Comparison of ENCODE assay signal across 22 cellular contexts in genomic region chr20:7773511-7773910, GRCh38.
DNase-seq lines count a peak whose midpoint lies in the region; ATAC-seq, FAIRE-seq and TF ChIP-seq lines count a peak whose summit lies in the region.
"Had no signal": no experiment of that assay in that cellular context is flagged by ENCODE, and none has a peak within 500 bp of the region (broad histone marks: within the 10 kb centered on the region; RNA-seq: fewer than 3 reads in every experiment).

No MANE protein-coding gene starts in this region.

- no peaks in the 10 kb centered on the region for H3K79me2 ChIP-seq in mesendoderm (ENCODE audit: control insufficient read depth, insufficient read depth, low read length)

- H2AK5ac ChIP-seq in mesendoderm (ENCODE audit: low read length) = no peak overlapping the region

- no peak overlapping the region for H2BK15ac ChIP-seq in mesendoderm (replicated peaks; ENCODE audit: low read depth)

- no peak overlapping the region for H2BK120ac ChIP-seq in mesendoderm (ENCODE audit: low read depth, low read length)

- H3K27ac Mint-ChIP-seq in activated naive CD4-positive, alpha-beta T cell treated with anti-CD3 and anti-CD28 coated beads, Interleukin-2, amount 10 ng/mL, durations not matched to agents 7 days and 5 days = no peak overlapping the region
- H3K27ac Mint-ChIP-seq in natural killer cell = no peak overlapping the region
- H3K27ac Mint-ChIP-seq: CD8-positive, alpha-beta memory T cell had no signal

- no peaks in the 10 kb centered on the region for H3K36me3 ChIP-seq in mesendoderm (ENCODE audit: control insufficient read depth, insufficient read depth, low read length)

- H3K27me3 ChIP-seq in mesendoderm (ENCODE audit: insufficient read depth, low read length, poor library complexity) = no peaks in the 10 kb centered on the region

- H4K5ac ChIP-seq in mesendoderm (ENCODE audit: low read length) = no peak overlapping the region

- 27% methylated on average over 2 of the region's 2 CpGs for WGBS in A549 (ENCODE audit: missing lambda C conversion rate)
- WGBS in mesendoderm (ENCODE audit: extremely low coverage, insufficient coverage, low lambda C conversion rate) = no CpG with 5 or more reads among the region's 2 CpGs

- H3K4me1 Mint-ChIP-seq in activated naive CD4-positive, alpha-beta T cell treated with anti-CD3 and anti-CD28 coated beads, Interleukin-2, amount 10 ng/mL, durations not matched to agents 7 days and 5 days = no peaks in the 10 kb centered on the region
- H3K4me1 Mint-ChIP-seq in natural killer cell = no peaks in the 10 kb centered on the region
- H3K4me1 Mint-ChIP-seq: CD8-positive, alpha-beta memory T cell had no signal

- no peak overlapping the region for H3K4me2 ChIP-seq in A549
- H3K4me2 ChIP-seq in mesendoderm (ENCODE audit: low read length) = no peak overlapping the region

- DNase-seq in A549 (ENCODE audit: low read depth in 1 of 2, low spot score in 1 of 2) = no peak
- DNase-seq in HPDE6-E6E7 (ENCODE audit: extremely low spot score) = peak; percentile 17
- DNase-seq in epithelial cell of esophagus (ENCODE audit: low read depth) = peak; percentile 51
- DNase-seq in mesendoderm = peak; percentile 7
- DNase-seq in activated naive CD4-positive, alpha-beta T cell treated with anti-CD3 and anti-CD28 coated beads, Interleukin-2, amount 10 ng/mL, durations not matched to agents 7 days and 5 days = no peak
- DNase-seq in natural killer cell = no peak
- DNase-seq: CD8-positive, alpha-beta memory T cell; EL; GF-D8; NCI-H1092; NCI-H1436 treated with DMSO at 0.1 percent for 48 hours; NCI-H1930; NCI-H345; NCI-H524; NCI-H774; Right ventricle myocardium superior had no signal

- peak; percentile 36 for FAIRE-seq in A549 (lab: Jason Lieb, UNC)
- FAIRE-seq: H54, K562, RCC 7860 had no signal

- H3K4me1 ChIP-seq in A549 = no peaks in the 10 kb centered on the region
- H3K4me1 ChIP-seq in mesendoderm (ENCODE audit: control insufficient read depth, low read depth, low read length) = no peaks in the 10 kb centered on the region

- POLR2A ChIA-PET in A549 (lab: Yijun Ruan, JAX) = no interaction called here

- no peaks in the 10 kb centered on the region for H3K36me3 Mint-ChIP-seq in activated naive CD4-positive, alpha-beta T cell treated with anti-CD3 and anti-CD28 coated beads, Interleukin-2, amount 10 ng/mL, durations not matched to agents 7 days and 5 days
- no peaks in the 10 kb centered on the region for H3K36me3 Mint-ChIP-seq in natural killer cell
- H3K36me3 Mint-ChIP-seq: CD8-positive, alpha-beta memory T cell had no signal

- no peak overlapping the region for H3K18ac ChIP-seq in mesendoderm (ENCODE audit: low read length)

- peaks cover 14% of the 10 kb centered on the region for H3K9me3 ChIP-seq in A549

- H3K9me3 Mint-ChIP-seq in activated naive CD4-positive, alpha-beta T cell treated with anti-CD3 and anti-CD28 coated beads, Interleukin-2, amount 10 ng/mL, durations not matched to agents 7 days and 5 days = peaks cover 8% of the 10 kb centered on the region
- peaks cover 0 to 2% of the 10 kb centered on the region in 2 donors for H3K9me3 Mint-ChIP-seq in natural killer cell

- CTCF ChIA-PET in A549 (lab: Yijun Ruan, JAX) = no interaction called here
- CTCF ChIA-PET in activated naive CD4-positive, alpha-beta T cell treated with anti-CD3 and anti-CD28 coated beads, Interleukin-2, amount 10 ng/mL, durations not matched to agents 7 days and 5 days (lab: Charles Lee) = no interaction called here

- TF ChIP-seq CTCF in A549 (IDR thresholded peaks at IDR 0.05) (no peak), epithelial cell of esophagus (IDR thresholded peaks at IDR 0.05; ENCODE audit: insufficient read depth, low read depth, low read length, missing control alignments) (no peak), natural killer cell (IDR thresholded peaks at IDR 0.05) (no peak)

- H4K8ac ChIP-seq in mesendoderm (ENCODE audit: low read depth, low read length) = no peak overlapping the region

- no peak for TF ChIP-seq RAD21 in A549 (conservative IDR thresholded peaks at IDR 0.05 in 1 of 2, IDR thresholded peaks at IDR 0.05 in 1 of 2)

- no peak overlapping the region for H3K4ac ChIP-seq in mesendoderm (ENCODE audit: low read depth, low read length)

- H3K27me3 Mint-ChIP-seq in activated naive CD4-positive, alpha-beta T cell treated with anti-CD3 and anti-CD28 coated beads, Interleukin-2, amount 10 ng/mL, durations not matched to agents 7 days and 5 days = no peaks in the 10 kb centered on the region
- H3K27me3 Mint-ChIP-seq in natural killer cell (ENCODE audit: low read depth in 2 of 2) = no peaks in the 10 kb centered on the region
- H3K27me3 Mint-ChIP-seq: CD8-positive, alpha-beta memory T cell had no signal

- no peak for ATAC-seq in A549
- no peak for ATAC-seq in GM19023 (IDR thresholded peaks at IDR 0.05; ENCODE audit: unreplicated experiment)
- no peak for ATAC-seq in HG03565 (IDR thresholded peaks at IDR 0.05; ENCODE audit: unreplicated experiment)
- no peak for ATAC-seq in natural killer cell
- ATAC-seq: K562 had no signal

- H2BK5ac ChIP-seq in mesendoderm (ENCODE audit: low read length) = no peak overlapping the region

- no peak for TF ChIP-seq EP300 in A549 (IDR thresholded peaks at IDR 0.05)

- no peak overlapping the region for H3K4me3 ChIP-seq in A549
- H3K4me3 ChIP-seq in epithelial cell of esophagus (ENCODE audit: low read length) = no peak overlapping the region
- H3K4me3 ChIP-seq in mesendoderm (ENCODE audit: low read length) = no peak overlapping the region
- H3K4me3 ChIP-seq: K562 had no signal

- H3K23ac ChIP-seq in mesendoderm (ENCODE audit: low read length) = no peak overlapping the region

- H3K56ac ChIP-seq in mesendoderm (ENCODE audit: low read length) = no peak overlapping the region

- no peak overlapping the region for H3K4me3 Mint-ChIP-seq in activated naive CD4-positive, alpha-beta T cell treated with anti-CD3 and anti-CD28 coated beads, Interleukin-2, amount 10 ng/mL, durations not matched to agents 7 days and 5 days
- H3K4me3 Mint-ChIP-seq in natural killer cell = no peak overlapping the region
- H3K4me3 Mint-ChIP-seq: CD8-positive, alpha-beta memory T cell had no signal

- TF ChIP-seq POLR2A in A549 (IDR thresholded peaks at IDR 0.05; ENCODE audit: low read length) = no peak

- H3K9ac ChIP-seq in mesendoderm (ENCODE audit: low read length) = no peak overlapping the region

- intact Hi-C loops in natural killer cell (cut with micrococcal nuclease) = no loop called here

- no peaks in the 10 kb centered on the region for H3K79me1 ChIP-seq in mesendoderm (ENCODE audit: low read length)

- H3K27ac ChIP-seq in A549 (no peak overlapping the region), mesendoderm (ENCODE audit: low read depth, low read length) (no peak overlapping the region)
- H3K27ac ChIP-seq: C4-2B had no signal

TF ChIP-seq in A549, 52 proteins besides CTCF, POLR2A, EP300 and RAD21:
- no peak for TF ChIP-seq CBX2 (IDR thresholded peaks at IDR 0.05; ENCODE audit: borderline replicate concordance, low read depth)
- no peak for TF ChIP-seq FOSL2 (IDR thresholded peaks at IDR 0.05)
- no peak for TF ChIP-seq FOSL2 (CRISPR knock-in tag; IDR thresholded peaks at IDR 0.05)
- TF ChIP-seq CHD4 (IDR thresholded peaks at IDR 0.05; ENCODE audit: borderline replicate concordance) = no peak
- no peak for TF ChIP-seq HOXA7 (CRISPR knock-in tag; IDR thresholded peaks at IDR 0.05)
- no peak for TF ChIP-seq HEYL (CRISPR knock-in tag; IDR thresholded peaks at IDR 0.05)
- TF ChIP-seq TFCP2L1 (CRISPR knock-in tag; IDR thresholded peaks at IDR 0.05) = no peak
- TF ChIP-seq, protein P1, sequence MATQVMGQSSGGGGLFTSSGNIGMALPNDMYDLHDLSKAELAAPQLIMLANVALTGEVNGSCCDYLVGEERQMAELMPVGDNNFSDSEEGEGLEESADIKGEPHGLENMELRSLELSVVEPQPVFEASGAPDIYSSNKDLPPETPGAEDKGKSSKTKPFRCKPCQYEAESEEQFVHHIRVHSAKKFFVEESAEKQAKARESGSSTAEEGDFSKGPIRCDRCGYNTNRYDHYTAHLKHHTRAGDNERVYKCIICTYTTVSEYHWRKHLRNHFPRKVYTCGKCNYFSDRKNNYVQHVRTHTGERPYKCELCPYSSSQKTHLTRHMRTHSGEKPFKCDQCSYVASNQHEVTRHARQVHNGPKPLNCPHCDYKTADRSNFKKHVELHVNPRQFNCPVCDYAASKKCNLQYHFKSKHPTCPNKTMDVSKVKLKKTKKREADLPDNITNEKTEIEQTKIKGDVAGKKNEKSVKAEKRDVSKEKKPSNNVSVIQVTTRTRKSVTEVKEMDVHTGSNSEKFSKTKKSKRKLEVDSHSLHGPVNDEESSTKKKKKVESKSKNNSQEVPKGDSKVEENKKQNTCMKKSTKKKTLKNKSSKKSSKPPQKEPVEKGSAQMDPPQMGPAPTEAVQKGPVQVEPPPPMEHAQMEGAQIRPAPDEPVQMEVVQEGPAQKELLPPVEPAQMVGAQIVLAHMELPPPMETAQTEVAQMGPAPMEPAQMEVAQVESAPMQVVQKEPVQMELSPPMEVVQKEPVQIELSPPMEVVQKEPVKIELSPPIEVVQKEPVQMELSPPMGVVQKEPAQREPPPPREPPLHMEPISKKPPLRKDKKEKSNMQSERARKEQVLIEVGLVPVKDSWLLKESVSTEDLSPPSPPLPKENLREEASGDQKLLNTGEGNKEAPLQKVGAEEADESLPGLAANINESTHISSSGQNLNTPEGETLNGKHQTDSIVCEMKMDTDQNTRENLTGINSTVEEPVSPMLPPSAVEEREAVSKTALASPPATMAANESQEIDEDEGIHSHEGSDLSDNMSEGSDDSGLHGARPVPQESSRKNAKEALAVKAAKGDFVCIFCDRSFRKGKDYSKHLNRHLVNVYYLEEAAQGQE (IDR thresholded peaks at IDR 0.05) = no peak
- TF ChIP-seq ZSCAN20 (CRISPR knock-in tag; IDR thresholded peaks at IDR 0.05) = no peak
- TF ChIP-seq ZNF302 (CRISPR knock-in tag; IDR thresholded peaks at IDR 0.05) = no peak
- no peak for TF ChIP-seq ESRRA (IDR thresholded peaks at IDR 0.05; ENCODE audit: borderline replicate concordance, low read length)
- no peak for TF ChIP-seq NPAS2 (CRISPR knock-in tag; IDR thresholded peaks at IDR 0.05; ENCODE audit: borderline replicate concordance)
- TF ChIP-seq PHF8 (IDR thresholded peaks at IDR 0.05; ENCODE audit: borderline replicate concordance, low read depth) = no peak
- no peak for TF ChIP-seq RFX5 (IDR thresholded peaks at IDR 0.05)
- TF ChIP-seq TP53 (CRISPR knock-in tag; IDR thresholded peaks at IDR 0.05) = no peak

Comparison
In these comparisons a context has a peak if more than half of its experiments do, and no peak if none do; other contexts are left out.
1. DNase-seq: peak in HPDE6-E6E7 (single experiment), epithelial cell of esophagus (single experiment) and mesendoderm (single experiment); none in A549 (0 of 2), activated naive CD4-positive, alpha-beta T cell treated with anti-CD3 and anti-CD28 coated beads, Interleukin-2, amount 10 ng/mL, durations not matched to agents 7 days and 5 days (single experiment) and natural killer cell (single experiment).